In genomic region chr11:118002541-118003019, GRCh38 we compare ENCODE assay signal across 9 cellular contexts. TPM values are rescaled to one million over a fixed set of nuclear protein-coding genes. Genes with fewer than 3 reads are reported as not detected.
DNase-seq lines count a peak whose midpoint lies in the region; ATAC-seq and TF ChIP-seq lines count a peak whose summit lies in the region.
"Had no signal": no experiment of that assay in that cellular context is flagged by ENCODE, and none has a peak within 500 bp of the region (broad histone marks: within the 10 kb centered on the region; RNA-seq: fewer than 3 reads in every experiment).

No MANE protein-coding gene starts in this region.

- CTCF ChIA-PET in activated B cell treated with CpG ODN at 0.5 μM for 24 hours (lab: Charles Lee) = interaction anchor here (0.7 to 3.0 kb wide), 5 partner anchors 16 to 52 kb away, joined by 3 to 10 read pairs (median 4); partner anchors contain the start of gene IL10RA

- no peak for TF ChIP-seq CTCF in activated B cell treated with CpG ODN at 0.5 μM for 24 hours (IDR thresholded peaks at IDR 0.05)

- H3K27me3 Mint-ChIP-seq in activated B cell treated with CpG ODN at 0.5 μM for 24 hours = no peaks in the 10 kb centered on the region

- peak overlapping the region; percentile 98 for H3K27ac Mint-ChIP-seq in activated B cell treated with CpG ODN at 0.5 μM for 24 hours

- intact Hi-C loops in activated B cell treated with CpG ODN at 0.5 μM for 24 hours (cut with micrococcal nuclease) (loop anchor here (1.0 to 5.0 kb wide), 2 partner anchors 9 to 770 kb away; partner anchors contain the start of genes PCSK7 and RNF214), left cardiac atrium (cut with DNase I) (no loop called here)

- DNase-seq in activated B cell treated with CpG ODN at 0.5 μM for 24 hours = no peak
- peak; percentile 75 for DNase-seq in left cardiac atrium
- DNase-seq in stimulated activated CD4-positive, alpha-beta T cell treated with anti-CD3 and anti-CD28 coated beads, Interleukin-12 subunit alpha, Interleukin-12 subunit beta, amount 100 ng/mL, for 4 hours = peak; percentile 41
- no peak for DNase-seq in GM03348 (ENCODE audit: low spot score)
- DNase-seq in HT-29 (ENCODE audit: low spot score) = no peak
- DNase-seq in DMS 273 treated with DMSO at 0.1 percent for 48 hours (lab: John Stamatoyannopoulos, UW) = no peak
- DNase-seq: NCI-H2171 had no signal

- ATAC-seq in GM21529 (IDR thresholded peaks at IDR 0.05; ENCODE audit: unreplicated experiment) (peak; percentile 27), activated B cell treated with CpG ODN at 0.5 μM for 24 hours (ENCODE audit: low read depth) (peak; percentile 21), left cardiac atrium (peak; percentile 71 to 72), GM18519 (IDR thresholded peaks at IDR 0.05; ENCODE audit: low FRiP score, unreplicated experiment) (no peak)

- H3K36me3 Mint-ChIP-seq in activated B cell treated with CpG ODN at 0.5 μM for 24 hours (ENCODE audit: low read depth) = peaks cover 50% of the 10 kb centered on the region

- POLR2A ChIA-PET in activated B cell treated with CpG ODN at 0.5 μM for 24 hours (lab: Charles Lee) = interaction anchor here (1.2 to 41.6 kb wide), 8 partner anchors 2 to 195 kb away, joined by 5 to 1422 read pairs (median 118); partner anchors contain the start of gene IL10RA

- peaks cover 93% of the 10 kb centered on the region for H3K4me1 Mint-ChIP-seq in activated B cell treated with CpG ODN at 0.5 μM for 24 hours

- peak overlapping the region; percentile 52 for H3K4me3 Mint-ChIP-seq in activated B cell treated with CpG ODN at 0.5 μM for 24 hours

- H3K9me3 Mint-ChIP-seq in activated B cell treated with CpG ODN at 0.5 μM for 24 hours = peaks cover 4% of the 10 kb centered on the region

RNA-seq across cellular contexts. Expression of gene IL10RA, which starts 16.4 kb away (rescaled TPM):
- total RNA-seq in activated B cell treated with CpG ODN at 0.5 μM for 24 hours (303 and 350 TPM in 2 replicates), left cardiac atrium (10 to 100 TPM in 1 of 2 donors, 1 to 10 TPM in 1; 8.2 to 17.6 TPM)
- 0.21 TPM in 1 of 2 replicates, not detected in the other for total RNA-seq in HT-29 (2014; rRNA removed; shearing (Covaris generic))

Comparison
In these comparisons a context has a peak if more than half of its experiments do, and no peak if none do; other contexts are left out.
1. DNase-seq: peak in left cardiac atrium (single experiment) and stimulated activated CD4-positive, alpha-beta T cell treated with anti-CD3 and anti-CD28 coated beads, Interleukin-12 subunit alpha, Interleukin-12 subunit beta, amount 100 ng/mL, for 4 hours (single experiment); none in activated B cell treated with CpG ODN at 0.5 μM for 24 hours (single experiment), GM03348 (single experiment), HT-29 (single experiment) and DMS 273 treated with DMSO at 0.1 percent for 48 hours (single experiment).
2. RNA of gene IL10RA, which starts 16.4 kb away (total RNA-seq): 303 to 350 TPM in activated B cell treated with CpG ODN at 0.5 μM for 24 hours; 8.2 to 17.6 TPM in left cardiac atrium and 0.21 TPM in HT-29; every median in the first group is over 10 times any median in the second.